In genomic region chr5:129271309-129271708, GRCh38 we compare ENCODE assay signal across 9 cellular contexts.
DNase-seq lines count a peak whose midpoint lies in the region; ATAC-seq and TF ChIP-seq lines count a peak whose summit lies in the region.
"Had no signal": no experiment of that assay in that cellular context is flagged by ENCODE, and none has a peak within 500 bp of the region (broad histone marks: within the 10 kb centered on the region; RNA-seq: fewer than 3 reads in every experiment).

No MANE protein-coding gene starts in this region.

- TF ChIP-seq POLR2A in esophagus muscularis mucosa (IDR thresholded peaks at IDR 0.05; ENCODE audit: low read depth): no peak

- H3K9me3 Mint-ChIP-seq in activated CD4-positive, alpha-beta T cell treated with anti-CD3 and anti-CD28 coated beads, Interleukin-2, amount 10 ng/mL, durations not matched to agents 7 days and 5 days: no peaks in the 10 kb centered on the region

- no peak overlapping the region for H3K4me2 ChIP-seq in Karpas-422 (ENCODE audit: low read depth, low read length, poor library complexity, severe bottlenecking)

- no peak for TF ChIP-seq EP300 in esophagus muscularis mucosa (IDR thresholded peaks at IDR 0.05)

- DNase-seq in DMS53 treated with DMSO at 0.1 percent for 48 hours (lab: John Stamatoyannopoulos, UW; ENCODE audit: unreplicated experiment) (peak; percentile 17), Karpas-422 (peak; percentile 53), WERI-Rb-1 (peak; percentile 13), iPS-NIHi7 (ENCODE audit: extremely low spot score) (peak; percentile 62), esophagus muscularis mucosa (ENCODE audit: extremely low spot score) (no peak)
- no peak for DNase-seq in stimulated activated CD4-positive, alpha-beta T cell treated with anti-CD3 and anti-CD28 coated beads, Interleukin-12 subunit alpha, Interleukin-12 subunit beta, amount 100 ng/mL, for 4 hours
- DNase-seq in activated CD4-positive, alpha-beta T cell treated with anti-CD3 and anti-CD28 coated beads, Interleukin-2, amount 10 ng/mL, durations not matched to agents 7 days and 5 days: no peak
- DNase-seq: activated gamma-delta T cell treated with Interleukin-2 at 50 U/mL for 16 hours had no signal

- H3K36me3 ChIP-seq in Karpas-422 (ENCODE audit: insufficient read depth, low read length) (no peaks in the 10 kb centered on the region), WERI-Rb-1 (no peaks in the 10 kb centered on the region), esophagus muscularis mucosa (no peaks in the 10 kb centered on the region)

- no peak overlapping the region for H3K4me3 Mint-ChIP-seq in activated CD4-positive, alpha-beta T cell treated with anti-CD3 and anti-CD28 coated beads, Interleukin-2, amount 10 ng/mL, durations not matched to agents 7 days and 5 days

- H3K27ac Mint-ChIP-seq in activated CD4-positive, alpha-beta T cell treated with anti-CD3 and anti-CD28 coated beads, Interleukin-2, amount 10 ng/mL, durations not matched to agents 7 days and 5 days: no peak overlapping the region

- H3K4me1 Mint-ChIP-seq in activated CD4-positive, alpha-beta T cell treated with anti-CD3 and anti-CD28 coated beads, Interleukin-2, amount 10 ng/mL, durations not matched to agents 7 days and 5 days: no peaks in the 10 kb centered on the region

- intact Hi-C loops in esophagus muscularis mucosa (cut with DNase I): no loop called here

- no peak for ATAC-seq in HG03469 (IDR thresholded peaks at IDR 0.05; ENCODE audit: unreplicated experiment)

- no peaks in the 10 kb centered on the region for H4K20me1 ChIP-seq in Karpas-422 (ENCODE audit: insufficient read depth, low read depth, low read length)

- WGBS in esophagus muscularis mucosa: 72% methylated on average over 2 of the region's 2 CpGs

- H3K4me3 ChIP-seq in Karpas-422 (ENCODE audit: low read length): no peak overlapping the region
- H3K4me3 ChIP-seq in WERI-Rb-1 (ENCODE audit: low read depth, low read length): no peak overlapping the region
- no peak overlapping the region for H3K4me3 ChIP-seq in esophagus muscularis mucosa

- H3K9me2 ChIP-seq in Karpas-422 (replicated peaks; ENCODE audit: insufficient read depth, low read length): no peaks in the 10 kb centered on the region

- H2AFZ ChIP-seq in Karpas-422 (ENCODE audit: low read length): no peak overlapping the region

- H3K4me1 ChIP-seq in Karpas-422 (ENCODE audit: low read length) (no peaks in the 10 kb centered on the region), esophagus muscularis mucosa (no peaks in the 10 kb centered on the region)

- no peaks in the 10 kb centered on the region for H3K79me2 ChIP-seq in Karpas-422 (ENCODE audit: low read length)

- peak; percentile 55 for TF ChIP-seq CTCF in WERI-Rb-1 (IDR thresholded peaks at IDR 0.05; ENCODE audit: low read depth, low read length)
- peak in 1 of 3 experiments; percentile 10 for TF ChIP-seq CTCF in esophagus muscularis mucosa (IDR thresholded peaks at IDR 0.05)

- no peaks in the 10 kb centered on the region for H3K27me3 Mint-ChIP-seq in activated CD4-positive, alpha-beta T cell treated with anti-CD3 and anti-CD28 coated beads, Interleukin-2, amount 10 ng/mL, durations not matched to agents 7 days and 5 days

- H3K9ac ChIP-seq in Karpas-422 (ENCODE audit: low read length): no peak overlapping the region

- H3K27ac ChIP-seq in Karpas-422 (ENCODE audit: low read length) (no peak overlapping the region), WERI-Rb-1 (no peak overlapping the region), esophagus muscularis mucosa (replicated peaks in 1 of 4) (no peak overlapping the region)

- H3K27me3 ChIP-seq in Karpas-422 (ENCODE audit: low read length): no peaks in the 10 kb centered on the region
- no peaks in the 10 kb centered on the region for H3K27me3 ChIP-seq in WERI-Rb-1 (ENCODE audit: insufficient read depth, low read depth, severe bottlenecking)
- no peaks in the 10 kb centered on the region for H3K27me3 ChIP-seq in esophagus muscularis mucosa

- CTCF ChIA-PET in activated CD4-positive, alpha-beta T cell treated with anti-CD3 and anti-CD28 coated beads, Interleukin-2, amount 10 ng/mL, durations not matched to agents 7 days and 5 days (lab: Charles Lee): interaction anchor here (0.6 kb wide), 1 partner anchor 173 kb away, joined by 3 read pairs; no protein-coding TSS in a partner anchor

- H3K36me3 Mint-ChIP-seq in activated CD4-positive, alpha-beta T cell treated with anti-CD3 and anti-CD28 coated beads, Interleukin-2, amount 10 ng/mL, durations not matched to agents 7 days and 5 days (ENCODE audit: low read depth): no peaks in the 10 kb centered on the region

- POLR2A ChIA-PET in activated CD4-positive, alpha-beta T cell treated with anti-CD3 and anti-CD28 coated beads, Interleukin-2, amount 10 ng/mL, durations not matched to agents 7 days and 5 days (lab: Charles Lee): no interaction called here

- no peaks in the 10 kb centered on the region for H3K9me3 ChIP-seq in Karpas-422 (ENCODE audit: low read length)
- H3K9me3 ChIP-seq in WERI-Rb-1 (ENCODE audit: severe bottlenecking): no peaks in the 10 kb centered on the region
- H3K9me3 ChIP-seq in esophagus muscularis mucosa: no peaks in the 10 kb centered on the region

Comparison
In these comparisons a context has a peak if more than half of its experiments do, and no peak if none do; other contexts are left out.
1. DNase-seq: peak in DMS53 treated with DMSO at 0.1 percent for 48 hours (single experiment), Karpas-422 (single experiment), WERI-Rb-1 (single experiment) and iPS-NIHi7 (single experiment); none in esophagus muscularis mucosa (single experiment), stimulated activated CD4-positive, alpha-beta T cell treated with anti-CD3 and anti-CD28 coated beads, Interleukin-12 subunit alpha, Interleukin-12 subunit beta, amount 100 ng/mL, for 4 hours (single experiment) and activated CD4-positive, alpha-beta T cell treated with anti-CD3 and anti-CD28 coated beads, Interleukin-2, amount 10 ng/mL, durations not matched to agents 7 days and 5 days (single experiment).